In genomic region chr1:15835741-15836510, GRCh38 we compare ENCODE assay signal across 1 cellular context.
TF ChIP-seq lines count a peak whose summit lies in the region.

No MANE protein-coding gene starts in this region.

TF ChIP-seq in K562, 482 proteins besides CTCF, POLR2A, EP300 and RAD21 (continued from another document and continues in another):
- TF ChIP-seq, protein P1, sequence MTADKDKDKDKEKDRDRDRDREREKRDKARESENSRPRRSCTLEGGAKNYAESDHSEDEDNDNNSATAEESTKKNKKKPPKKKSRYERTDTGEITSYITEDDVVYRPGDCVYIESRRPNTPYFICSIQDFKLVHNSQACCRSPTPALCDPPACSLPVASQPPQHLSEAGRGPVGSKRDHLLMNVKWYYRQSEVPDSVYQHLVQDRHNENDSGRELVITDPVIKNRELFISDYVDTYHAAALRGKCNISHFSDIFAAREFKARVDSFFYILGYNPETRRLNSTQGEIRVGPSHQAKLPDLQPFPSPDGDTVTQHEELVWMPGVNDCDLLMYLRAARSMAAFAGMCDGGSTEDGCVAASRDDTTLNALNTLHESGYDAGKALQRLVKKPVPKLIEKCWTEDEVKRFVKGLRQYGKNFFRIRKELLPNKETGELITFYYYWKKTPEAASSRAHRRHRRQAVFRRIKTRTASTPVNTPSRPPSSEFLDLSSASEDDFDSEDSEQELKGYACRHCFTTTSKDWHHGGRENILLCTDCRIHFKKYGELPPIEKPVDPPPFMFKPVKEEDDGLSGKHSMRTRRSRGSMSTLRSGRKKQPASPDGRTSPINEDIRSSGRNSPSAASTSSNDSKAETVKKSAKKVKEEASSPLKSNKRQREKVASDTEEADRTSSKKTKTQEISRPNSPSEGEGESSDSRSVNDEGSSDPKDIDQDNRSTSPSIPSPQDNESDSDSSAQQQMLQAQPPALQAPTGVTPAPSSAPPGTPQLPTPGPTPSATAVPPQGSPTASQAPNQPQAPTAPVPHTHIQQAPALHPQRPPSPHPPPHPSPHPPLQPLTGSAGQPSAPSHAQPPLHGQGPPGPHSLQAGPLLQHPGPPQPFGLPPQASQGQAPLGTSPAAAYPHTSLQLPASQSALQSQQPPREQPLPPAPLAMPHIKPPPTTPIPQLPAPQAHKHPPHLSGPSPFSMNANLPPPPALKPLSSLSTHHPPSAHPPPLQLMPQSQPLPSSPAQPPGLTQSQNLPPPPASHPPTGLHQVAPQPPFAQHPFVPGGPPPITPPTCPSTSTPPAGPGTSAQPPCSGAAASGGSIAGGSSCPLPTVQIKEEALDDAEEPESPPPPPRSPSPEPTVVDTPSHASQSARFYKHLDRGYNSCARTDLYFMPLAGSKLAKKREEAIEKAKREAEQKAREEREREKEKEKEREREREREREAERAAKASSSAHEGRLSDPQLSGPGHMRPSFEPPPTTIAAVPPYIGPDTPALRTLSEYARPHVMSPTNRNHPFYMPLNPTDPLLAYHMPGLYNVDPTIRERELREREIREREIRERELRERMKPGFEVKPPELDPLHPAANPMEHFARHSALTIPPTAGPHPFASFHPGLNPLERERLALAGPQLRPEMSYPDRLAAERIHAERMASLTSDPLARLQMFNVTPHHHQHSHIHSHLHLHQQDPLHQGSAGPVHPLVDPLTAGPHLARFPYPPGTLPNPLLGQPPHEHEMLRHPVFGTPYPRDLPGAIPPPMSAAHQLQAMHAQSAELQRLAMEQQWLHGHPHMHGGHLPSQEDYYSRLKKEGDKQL (CRISPR knock-in tag; IDR thresholded peaks at IDR 0.05; ENCODE audit: borderline replicate concordance) = no peak
- TF ChIP-seq ZNF140 (CRISPR knock-in tag; IDR thresholded peaks at IDR 0.05) (no peak), RCOR1 (IDR thresholded peaks at IDR 0.05; ENCODE audit: borderline replicate concordance in 1 of 2, low read depth in 2 of 2, low read length in 2 of 2) (no peak), ZNF311 (CRISPR knock-in tag; IDR thresholded peaks at IDR 0.05) (no peak), PRPF4 (IDR thresholded peaks at IDR 0.05; ENCODE audit: insufficient read depth, low read depth, low read length, poor library complexity, severe bottlenecking) (no peak), ILF3 (IDR thresholded peaks at IDR 0.05; ENCODE audit: borderline replicate concordance) (no peak), KLF10 (CRISPR knock-in tag; IDR thresholded peaks at IDR 0.05) (no peak), ELF1 (tag; IDR thresholded peaks at IDR 0.05) (peak; percentile 68; the same call in 1 of the 2 replicates), CBX8 (IDR thresholded peaks at IDR 0.05; ENCODE audit: borderline replicate concordance, extremely low read depth, low read depth, low read length, poor library complexity, severe bottlenecking) (no peak), SREBF2 (CRISPR knock-in tag; IDR thresholded peaks at IDR 0.05) (no peak), ZFX (CRISPR knock-in tag; IDR thresholded peaks at IDR 0.05) (peak; percentile 50), IFI16 (CRISPR knock-in tag; IDR thresholded peaks at IDR 0.05) (no peak), RBBP5 (IDR thresholded peaks at IDR 0.05; ENCODE audit: borderline replicate concordance, insufficient read depth, low read length, poor library complexity, severe bottlenecking) (no peak), MAFF (IDR thresholded peaks at IDR 0.05; ENCODE audit: low read length) (peak; percentile 25; the same call in 1 of the 2 replicates), ZNF740 (CRISPR knock-in tag; IDR thresholded peaks at IDR 0.05) (peak; percentile 14; the same call in 1 of the 2 replicates), ZNF740 (tag; IDR thresholded peaks at IDR 0.05) (no peak), FOS (IDR thresholded peaks at IDR 0.05; ENCODE audit: extremely low read depth, insufficient read length) (no peak), DIDO1 (tag; IDR thresholded peaks at IDR 0.05; ENCODE audit: low read depth) (no peak), JUN (IDR thresholded peaks at IDR 0.05; ENCODE audit: borderline replicate concordance, low read depth, low read length) (no peak), JUN (CRISPR knock-in tag; IDR thresholded peaks at IDR 0.05; ENCODE audit: borderline replicate concordance) (peak; percentile 28; the same call in 1 of the 2 replicates), UBTF (IDR thresholded peaks at IDR 0.05; ENCODE audit: borderline replicate concordance in 1 of 2, low read depth in 2 of 2, low read length in 2 of 2) (peak in 1 of 2 experiments; percentile 67; a peak in 1 of 4 replicates), ZZZ3 (IDR thresholded peaks at IDR 0.05) (no peak), EWSR1 (IDR thresholded peaks at IDR 0.05; ENCODE audit: borderline replicate concordance, low read depth, partially characterized antibody) (no peak), KLF16 (IDR thresholded peaks at IDR 0.05) (peak; percentile 29; the same call in 1 of the 2 replicates), TARDBP (IDR thresholded peaks at IDR 0.05) (no peak), DNMT1 (IDR thresholded peaks at IDR 0.05) (0 out of 2 replicates have a peak, but pooled peaks have one; percentile 5), ELF4 (CRISPR knock-in tag; IDR thresholded peaks at IDR 0.05) (0 out of 2 replicates have a peak, but pooled peaks have one; percentile 69), USF2 (CRISPR knock-in tag; IDR thresholded peaks at IDR 0.05) (no peak), ZNF143 (CRISPR knock-in tag; IDR thresholded peaks at IDR 0.05) (no peak; the same call in 1 of the 2 replicates), GTF2E2 (tag; IDR thresholded peaks at IDR 0.05) (no peak; the same call in 1 of the 2 replicates), NFE2L1 (tag; IDR thresholded peaks at IDR 0.05; ENCODE audit: borderline replicate concordance, low read depth) (no peak)
- TF ChIP-seq, protein P2, sequence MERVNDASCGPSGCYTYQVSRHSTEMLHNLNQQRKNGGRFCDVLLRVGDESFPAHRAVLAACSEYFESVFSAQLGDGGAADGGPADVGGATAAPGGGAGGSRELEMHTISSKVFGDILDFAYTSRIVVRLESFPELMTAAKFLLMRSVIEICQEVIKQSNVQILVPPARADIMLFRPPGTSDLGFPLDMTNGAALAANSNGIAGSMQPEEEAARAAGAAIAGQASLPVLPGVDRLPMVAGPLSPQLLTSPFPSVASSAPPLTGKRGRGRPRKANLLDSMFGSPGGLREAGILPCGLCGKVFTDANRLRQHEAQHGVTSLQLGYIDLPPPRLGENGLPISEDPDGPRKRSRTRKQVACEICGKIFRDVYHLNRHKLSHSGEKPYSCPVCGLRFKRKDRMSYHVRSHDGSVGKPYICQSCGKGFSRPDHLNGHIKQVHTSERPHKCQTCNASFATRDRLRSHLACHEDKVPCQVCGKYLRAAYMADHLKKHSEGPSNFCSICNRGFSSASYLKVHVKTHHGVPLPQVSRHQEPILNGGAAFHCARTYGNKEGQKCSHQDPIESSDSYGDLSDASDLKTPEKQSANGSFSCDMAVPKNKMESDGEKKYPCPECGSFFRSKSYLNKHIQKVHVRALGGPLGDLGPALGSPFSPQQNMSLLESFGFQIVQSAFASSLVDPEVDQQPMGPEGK (CRISPR knock-in tag; IDR thresholded peaks at IDR 0.05; ENCODE audit: borderline replicate concordance) = no peak
- TF ChIP-seq, protein P3, sequence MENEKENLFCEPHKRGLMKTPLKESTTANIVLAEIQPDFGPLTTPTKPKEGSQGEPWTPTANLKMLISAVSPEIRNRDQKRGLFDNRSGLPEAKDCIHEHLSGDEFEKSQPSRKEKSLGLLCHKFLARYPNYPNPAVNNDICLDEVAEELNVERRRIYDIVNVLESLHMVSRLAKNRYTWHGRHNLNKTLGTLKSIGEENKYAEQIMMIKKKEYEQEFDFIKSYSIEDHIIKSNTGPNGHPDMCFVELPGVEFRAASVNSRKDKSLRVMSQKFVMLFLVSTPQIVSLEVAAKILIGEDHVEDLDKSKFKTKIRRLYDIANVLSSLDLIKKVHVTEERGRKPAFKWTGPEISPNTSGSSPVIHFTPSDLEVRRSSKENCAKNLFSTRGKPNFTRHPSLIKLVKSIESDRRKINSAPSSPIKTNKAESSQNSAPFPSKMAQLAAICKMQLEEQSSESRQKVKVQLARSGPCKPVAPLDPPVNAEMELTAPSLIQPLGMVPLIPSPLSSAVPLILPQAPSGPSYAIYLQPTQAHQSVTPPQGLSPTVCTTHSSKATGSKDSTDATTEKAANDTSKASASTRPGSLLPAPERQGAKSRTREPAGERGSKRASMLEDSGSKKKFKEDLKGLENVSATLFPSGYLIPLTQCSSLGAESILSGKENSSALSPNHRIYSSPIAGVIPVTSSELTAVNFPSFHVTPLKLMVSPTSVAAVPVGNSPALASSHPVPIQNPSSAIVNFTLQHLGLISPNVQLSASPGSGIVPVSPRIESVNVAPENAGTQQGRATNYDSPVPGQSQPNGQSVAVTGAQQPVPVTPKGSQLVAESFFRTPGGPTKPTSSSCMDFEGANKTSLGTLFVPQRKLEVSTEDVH (IDR thresholded peaks at IDR 0.05; ENCODE audit: low read depth, partially characterized antibody) = peak; percentile 79
- TF ChIP-seq, protein P4, sequence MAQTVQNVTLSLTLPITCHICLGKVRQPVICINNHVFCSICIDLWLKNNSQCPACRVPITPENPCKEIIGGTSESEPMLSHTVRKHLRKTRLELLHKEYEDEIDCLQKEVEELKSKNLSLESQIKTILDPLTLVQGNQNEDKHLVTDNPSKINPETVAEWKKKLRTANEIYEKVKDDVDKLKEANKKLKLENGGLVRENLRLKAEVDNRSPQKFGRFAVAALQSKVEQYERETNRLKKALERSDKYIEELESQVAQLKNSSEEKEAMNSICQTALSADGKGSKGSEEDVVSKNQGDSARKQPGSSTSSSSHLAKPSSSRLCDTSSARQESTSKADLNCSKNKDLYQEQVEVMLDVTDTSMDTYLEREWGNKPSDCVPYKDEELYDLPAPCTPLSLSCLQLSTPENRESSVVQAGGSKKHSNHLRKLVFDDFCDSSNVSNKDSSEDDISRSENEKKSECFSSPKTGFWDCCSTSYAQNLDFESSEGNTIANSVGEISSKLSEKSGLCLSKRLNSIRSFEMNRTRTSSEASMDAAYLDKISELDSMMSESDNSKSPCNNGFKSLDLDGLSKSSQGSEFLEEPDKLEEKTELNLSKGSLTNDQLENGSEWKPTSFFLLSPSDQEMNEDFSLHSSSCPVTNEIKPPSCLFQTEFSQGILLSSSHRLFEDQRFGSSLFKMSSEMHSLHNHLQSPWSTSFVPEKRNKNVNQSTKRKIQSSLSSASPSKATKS (CRISPR knock-in tag; IDR thresholded peaks at IDR 0.05) = no peak
- TF ChIP-seq, protein P5, sequence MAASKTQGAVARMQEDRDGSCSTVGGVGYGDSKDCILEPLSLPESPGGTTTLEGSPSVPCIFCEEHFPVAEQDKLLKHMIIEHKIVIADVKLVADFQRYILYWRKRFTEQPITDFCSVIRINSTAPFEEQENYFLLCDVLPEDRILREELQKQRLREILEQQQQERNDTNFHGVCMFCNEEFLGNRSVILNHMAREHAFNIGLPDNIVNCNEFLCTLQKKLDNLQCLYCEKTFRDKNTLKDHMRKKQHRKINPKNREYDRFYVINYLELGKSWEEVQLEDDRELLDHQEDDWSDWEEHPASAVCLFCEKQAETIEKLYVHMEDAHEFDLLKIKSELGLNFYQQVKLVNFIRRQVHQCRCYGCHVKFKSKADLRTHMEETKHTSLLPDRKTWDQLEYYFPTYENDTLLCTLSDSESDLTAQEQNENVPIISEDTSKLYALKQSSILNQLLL (CRISPR knock-in tag; IDR thresholded peaks at IDR 0.05; ENCODE audit: borderline replicate concordance) = no peak
- TF ChIP-seq, protein P6, sequence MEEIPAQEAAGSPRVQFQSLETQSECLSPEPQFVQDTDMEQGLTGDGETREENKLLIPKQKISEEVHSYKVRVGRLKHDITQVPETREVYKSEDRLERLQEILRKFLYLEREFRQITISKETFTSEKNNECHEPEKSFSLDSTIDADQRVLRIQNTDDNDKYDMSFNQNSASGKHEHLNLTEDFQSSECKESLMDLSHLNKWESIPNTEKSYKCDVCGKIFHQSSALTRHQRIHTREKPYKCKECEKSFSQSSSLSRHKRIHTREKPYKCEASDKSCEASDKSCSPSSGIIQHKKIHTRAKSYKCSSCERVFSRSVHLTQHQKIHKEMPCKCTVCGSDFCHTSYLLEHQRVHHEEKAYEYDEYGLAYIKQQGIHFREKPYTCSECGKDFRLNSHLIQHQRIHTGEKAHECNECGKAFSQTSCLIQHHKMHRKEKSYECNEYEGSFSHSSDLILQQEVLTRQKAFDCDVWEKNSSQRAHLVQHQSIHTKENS (CRISPR knock-in tag; IDR thresholded peaks at IDR 0.05) = no peak
- TF ChIP-seq, protein P7, sequence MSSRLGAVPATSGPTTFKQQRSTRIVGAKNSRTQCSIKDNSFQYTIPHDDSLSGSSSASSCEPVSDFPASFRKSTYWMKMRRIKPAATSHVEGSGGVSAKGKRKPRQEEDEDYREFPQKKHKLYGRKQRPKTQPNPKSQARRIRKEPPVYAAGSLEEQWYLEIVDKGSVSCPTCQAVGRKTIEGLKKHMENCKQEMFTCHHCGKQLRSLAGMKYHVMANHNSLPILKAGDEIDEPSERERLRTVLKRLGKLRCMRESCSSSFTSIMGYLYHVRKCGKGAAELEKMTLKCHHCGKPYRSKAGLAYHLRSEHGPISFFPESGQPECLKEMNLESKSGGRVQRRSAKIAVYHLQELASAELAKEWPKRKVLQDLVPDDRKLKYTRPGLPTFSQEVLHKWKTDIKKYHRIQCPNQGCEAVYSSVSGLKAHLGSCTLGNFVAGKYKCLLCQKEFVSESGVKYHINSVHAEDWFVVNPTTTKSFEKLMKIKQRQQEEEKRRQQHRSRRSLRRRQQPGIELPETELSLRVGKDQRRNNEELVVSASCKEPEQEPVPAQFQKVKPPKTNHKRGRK (tag; IDR thresholded peaks at IDR 0.05) = no peak
